8 cellular contexts compared by ENCODE assay signal in genomic region chr6:71288228-71289038, GRCh38. TPM values are rescaled to one million over a fixed set of nuclear protein-coding genes. Genes with fewer than 3 reads are reported as not detected.
DNase-seq lines count a peak whose midpoint lies in the region; ATAC-seq and TF ChIP-seq lines count a peak whose summit lies in the region.

Gene OGFRL1 (plus strand): TSS chr6:71288811. CDS start chr6:71288937, 126 bp downstream.

- ATAC-seq in GM18868 (IDR thresholded peaks at IDR 0.05; ENCODE audit: unreplicated experiment) (peak; percentile 84), HG03095 (IDR thresholded peaks at IDR 0.05; ENCODE audit: unreplicated experiment) (peak; percentile 87)

- no peaks in the 10 kb centered on the region for H3K27me3 ChIP-seq in spleen (replicated peaks in 1 of 7)

- H3K36me3 ChIP-seq in spleen, result peaks cover 0 to 4% (median 0%) of the 10 kb centered on the region in 6 donors

- peak; percentile 80 for DNase-seq in ACHN
- DNase-seq in NCI-H2196 (lab: John Stamatoyannopoulos, UW; ENCODE audit: unreplicated experiment), result peak; percentile 79
- peak; percentile 70 to 78 for DNase-seq in cardiac fibroblast (ENCODE audit: low read depth in 2 of 2)
- DNase-seq in inferior parietal cortex (ENCODE audit: extremely low spot score), result peak; percentile 49
- DNase-seq in spleen, result peak; percentile 97

- peaks cover 20 to 56% (median 45%) of the 10 kb centered on the region in 6 donors for H3K4me1 ChIP-seq in spleen

- TF ChIP-seq CTCF in WI38 (IDR thresholded peaks at IDR 0.05; ENCODE audit: low read depth, low read length) (no peak), cardiac fibroblast (IDR thresholded peaks at IDR 0.05; ENCODE audit: low read depth, low read length) (no peak), spleen (IDR thresholded peaks at IDR 0.05 in 8 of 11, conservative IDR thresholded peaks at IDR 0.05 in 3 of 11) (peak in 6 of 11 experiments; percentile 13 to 45 (median 30))

- peak; percentile 48 to 69 (median 51) for TF ChIP-seq POLR2A in spleen (IDR thresholded peaks at IDR 0.05)

- intact Hi-C loops in spleen (cut with DNase I; ENCODE audit: low total_unique reads), result no loop called here

- 0 to 1% (median 1%) methylated on average over 9 to 79 of the region's 79 CpGs for WGBS in spleen, 5 donors

- peak within 1 kb of the TSS; percentile 76 for H3K4me3 ChIP-seq in WI38 (ENCODE audit: low read depth, low read length)
- peak within 1 kb of the TSS; percentile 65 to 73 for H3K4me3 ChIP-seq in cardiac fibroblast (replicated peaks in 1 of 2; ENCODE audit: low read depth in 2 of 2, low read length in 2 of 2)
- peak within 1 kb of the TSS; percentile 62 to 85 (median 67) for H3K4me3 ChIP-seq in spleen

- peak within 1 kb of the TSS; percentile 96 to 99 (median 98) for H3K27ac ChIP-seq in spleen

- H3K9me3 ChIP-seq in spleen, result no peaks in the 10 kb centered on the region

- in situ Hi-C loops in ACHN (cut with HindIII; ENCODE audit: low pct_ligation_motif_present, low pct_unique_long_range_greater_than_20kb, low sequenced_read_pairs), result no loop called here

RNA-seq across cellular contexts. Expression of gene OGFRL1, which starts in this region (rescaled TPM):
- 10 to 100 TPM; 20.4 to 43.3 (median 27.1) TPM for total RNA-seq in spleen
- 1 to 10 TPM; 7.1 to 9.0 (median 8.6) TPM for polyA plus RNA-seq in spleen

Comparison
In these comparisons a context has a peak if more than half of its experiments do, and no peak if none do; other contexts are left out.
1. Peak in every context shown above with its lines: DNase-seq, ATAC-seq, H3K4me3 ChIP-seq and H3K27ac ChIP-seq.
2. CTCF ChIP-seq: peak in spleen (6 of 11); none in WI38 (single experiment) and cardiac fibroblast (single experiment).